8 cellular contexts compared by ENCODE assay signal in the genomic region with DNA sequence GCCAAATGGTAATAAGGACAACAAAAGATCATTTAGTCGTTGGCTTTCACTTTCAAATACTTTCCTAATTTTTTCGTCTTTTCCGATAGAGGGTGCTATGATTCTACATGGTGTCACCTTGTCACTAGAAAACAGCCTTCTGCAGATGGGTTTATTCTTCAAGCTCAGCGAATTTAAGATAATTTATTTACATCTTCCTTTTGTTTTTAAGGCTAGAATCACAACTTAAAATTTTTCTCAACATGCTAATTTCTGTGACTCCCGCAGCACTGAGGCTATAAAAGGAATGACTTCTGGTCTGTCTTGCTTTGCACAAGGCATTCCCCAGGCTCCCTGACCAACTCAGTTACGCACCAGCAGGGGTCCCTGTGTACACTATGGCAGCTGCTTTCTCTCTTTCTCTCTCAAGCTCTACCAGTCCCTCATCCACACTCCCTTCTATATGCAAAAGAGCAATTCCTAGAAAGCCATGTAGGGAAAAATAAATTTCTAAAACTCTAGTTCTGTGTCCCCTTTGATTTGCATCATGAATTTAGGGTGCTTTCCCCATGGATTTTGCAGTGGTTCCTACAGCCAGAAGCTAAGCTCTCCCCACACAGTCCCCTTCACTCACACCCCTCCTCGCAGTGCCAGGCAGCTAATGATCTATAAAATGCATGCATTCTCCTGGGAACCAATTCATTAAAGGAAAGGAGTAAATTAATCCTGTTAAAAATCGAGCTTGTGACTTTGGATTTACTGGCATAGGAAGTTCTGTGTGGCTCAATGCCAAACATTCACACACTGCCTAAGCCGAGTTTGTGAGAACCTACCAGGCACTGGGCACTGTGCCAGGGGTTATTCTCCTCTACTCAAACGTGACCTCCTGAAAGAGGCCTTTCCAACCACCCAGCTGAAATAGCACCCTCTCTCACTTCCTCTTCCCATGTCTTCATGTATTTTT.
A peak's percentile ranks its signal among the peaks of the same experiment; 100 is the strongest.
DNase-seq lines count a peak whose midpoint lies in the region; ATAC-seq and TF ChIP-seq lines count a peak whose summit lies in the region.

No MANE protein-coding gene starts in this region.

- no peak overlapping the region for H3K9ac ChIP-seq in skeletal muscle satellite cell (ENCODE audit: low read depth, low read length)

- in situ Hi-C loops in GM13977 (cut with MboI; ENCODE audit: low pct_unique_long_range_greater_than_20kb, low sequenced_read_pairs, unreplicated experiment) = no loop called here

- no CpG with 5 or more reads among the region's 10 CpGs for WGBS in iPS DF 6.9 (ENCODE audit: insufficient coverage, insufficient read length)

- TSS peak; percentile 71 for BruUV-seq in A673 (replicated peaks; lab: Mats Ljungman, UMichigan)

- H3K4me3 ChIP-seq in A673 (ENCODE audit: low read depth, low read length, poor library complexity, severe bottlenecking) (peak overlapping the region; percentile 16), NB4 (ENCODE audit: low read depth, low read length) (no peak overlapping the region), SJCRH30 (no peak overlapping the region), iPS DF 6.9 (ENCODE audit: low read length) (no peak overlapping the region), skeletal muscle satellite cell (ENCODE audit: low read length) (no peak overlapping the region)

- no peaks in the 10 kb centered on the region for H3K27me3 ChIP-seq in A673 (replicated peaks; ENCODE audit: insufficient read depth, low read depth, low read length, poor library complexity)
- no peaks in the 10 kb centered on the region for H3K27me3 ChIP-seq in SJCRH30
- H3K27me3 ChIP-seq in iPS DF 6.9 (ENCODE audit: control insufficient read depth, insufficient read depth, low read length) = no peaks in the 10 kb centered on the region
- peaks cover 26% of the 10 kb centered on the region for H3K27me3 ChIP-seq in skeletal muscle satellite cell (ENCODE audit: control insufficient read depth, insufficient read depth, low read length)

- H3K9me3 ChIP-seq in A673 (ENCODE audit: low read depth, low read length, poor library complexity, severe bottlenecking) (no peaks in the 10 kb centered on the region), SJCRH30 (replicated peaks) (no peaks in the 10 kb centered on the region), iPS DF 6.9 (ENCODE audit: control insufficient read depth, insufficient read depth, low read length) (no peaks in the 10 kb centered on the region), skeletal muscle satellite cell (replicated peaks; ENCODE audit: low read length) (no peaks in the 10 kb centered on the region)

- intact Hi-C loops in A673 (cut with micrococcal nuclease; ENCODE audit: unreplicated experiment) = loop anchor here (1.0 kb wide), 3 partner anchors 73 to 98 kb away; no protein-coding TSS in a partner anchor

- peak; percentile 69 for TF ChIP-seq CTCF in A673 (conservative IDR thresholded peaks at IDR 0.05; ENCODE audit: low read depth, low read length)
- TF ChIP-seq CTCF in GM13977 (IDR thresholded peaks at IDR 0.05; ENCODE audit: extremely low read depth, insufficient read depth, missing control alignments) = peak; percentile 67
- TF ChIP-seq CTCF in NB4 (IDR thresholded peaks at IDR 0.05; ENCODE audit: low read depth, low read length) = peak; percentile 80

- POLR2A ChIA-PET in A673 (lab: Charles Lee; ENCODE audit: low non-redundant PET) = interaction anchor here (0.5 to 1.1 kb wide), 5 partner anchors 13 to 98 kb away, joined by 3 to 35 read pairs (median 3); no protein-coding TSS in a partner anchor

- CTCF ChIA-PET in A673 (lab: Charles Lee) = interaction anchor here (0.6 to 1.6 kb wide), 12 partner anchors 9 to 238 kb away, joined by 3 to 22 read pairs (median 6); partner anchors contain the start of gene DCDC2

- peaks cover 9% of the 10 kb centered on the region for H3K36me3 ChIP-seq in A673 (ENCODE audit: insufficient read depth, low read length, poor library complexity, severe bottlenecking)
- H3K36me3 ChIP-seq in SJCRH30 = no peaks in the 10 kb centered on the region
- H3K36me3 ChIP-seq in iPS DF 6.9 (ENCODE audit: control insufficient read depth, insufficient read depth, low read length) = no peaks in the 10 kb centered on the region
- no peaks in the 10 kb centered on the region for H3K36me3 ChIP-seq in skeletal muscle satellite cell (ENCODE audit: insufficient read depth, low read length)

- ATAC-seq in HG02798 (IDR thresholded peaks at IDR 0.05; ENCODE audit: poor library complexity, unreplicated experiment) = peak; percentile 80

- peaks cover 59% of the 10 kb centered on the region for H3K4me1 ChIP-seq in A673 (ENCODE audit: insufficient read depth, low read length, poor library complexity, severe bottlenecking)
- H3K4me1 ChIP-seq in SJCRH30 = no peaks in the 10 kb centered on the region
- H3K4me1 ChIP-seq in iPS DF 6.9 (ENCODE audit: control insufficient read depth, insufficient read depth, low read length) = no peaks in the 10 kb centered on the region
- H3K4me1 ChIP-seq in skeletal muscle satellite cell (ENCODE audit: control insufficient read depth, insufficient read depth, low read length) = no peaks in the 10 kb centered on the region

- TF ChIP-seq POLR2A in NB4 (IDR thresholded peaks at IDR 0.05; ENCODE audit: extremely low read depth, insufficient read length) = no peak

- DNase-seq in A673 (ENCODE audit: low spot score) = peak; percentile 97
- peak; percentile 74 for DNase-seq in GM13977 (ENCODE audit: low spot score)
- peak; percentile 74 for DNase-seq in NB4 (ENCODE audit: low read depth)
- peak; percentile 69 to 77 for DNase-seq in SJCRH30
- DNase-seq in brain pericyte (ENCODE audit: low read depth, low spot score) = peak; percentile 67
- peak; percentile 60 for DNase-seq in iPS DF 6.9 (ENCODE audit: low read depth, low spot score)

- peak overlapping the region; percentile 63 for H3K4me2 ChIP-seq in skeletal muscle satellite cell (ENCODE audit: low read length)

- peak overlapping the region; percentile 85 for H3K27ac ChIP-seq in A673 (ENCODE audit: low read depth, low read length, poor library complexity, severe bottlenecking)
- no peak overlapping the region for H3K27ac ChIP-seq in SJCRH30
- H3K27ac ChIP-seq in iPS DF 6.9 (ENCODE audit: low read length) = no peak overlapping the region
